1 cellular context compared by ENCODE assay signal in the genomic region with DNA sequence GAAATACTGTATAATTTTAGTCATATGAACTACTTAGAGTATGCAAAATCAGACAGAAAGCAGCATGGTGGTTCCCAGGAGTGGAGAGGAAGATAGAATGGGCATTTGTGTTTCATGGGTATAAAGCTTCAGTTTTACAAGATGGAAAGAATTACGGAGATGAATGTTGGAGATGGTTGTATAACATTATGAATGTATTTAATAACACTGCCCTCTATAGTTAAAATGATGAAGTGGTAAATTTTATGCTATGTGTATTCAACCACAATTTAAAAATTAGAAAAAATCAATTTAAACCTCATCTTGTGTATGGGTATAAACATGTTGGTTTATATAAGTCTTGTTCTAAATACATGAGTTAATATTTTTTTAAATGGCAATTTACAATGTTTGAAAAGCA.
TF ChIP-seq lines count a peak whose summit lies in the region.

No MANE protein-coding gene starts in this region.

TF ChIP-seq in A549, 52 proteins besides CTCF, POLR2A, EP300 and RAD21 (continued from another document):
- no peak for TF ChIP-seq RCOR1 (IDR thresholded peaks at IDR 0.05; ENCODE audit: low read depth, low read length)
- TF ChIP-seq RNF2 (IDR thresholded peaks at IDR 0.05; ENCODE audit: borderline replicate concordance, low read depth): no peak
